ENCODE assay signal across 16 cellular contexts in the genomic region with DNA sequence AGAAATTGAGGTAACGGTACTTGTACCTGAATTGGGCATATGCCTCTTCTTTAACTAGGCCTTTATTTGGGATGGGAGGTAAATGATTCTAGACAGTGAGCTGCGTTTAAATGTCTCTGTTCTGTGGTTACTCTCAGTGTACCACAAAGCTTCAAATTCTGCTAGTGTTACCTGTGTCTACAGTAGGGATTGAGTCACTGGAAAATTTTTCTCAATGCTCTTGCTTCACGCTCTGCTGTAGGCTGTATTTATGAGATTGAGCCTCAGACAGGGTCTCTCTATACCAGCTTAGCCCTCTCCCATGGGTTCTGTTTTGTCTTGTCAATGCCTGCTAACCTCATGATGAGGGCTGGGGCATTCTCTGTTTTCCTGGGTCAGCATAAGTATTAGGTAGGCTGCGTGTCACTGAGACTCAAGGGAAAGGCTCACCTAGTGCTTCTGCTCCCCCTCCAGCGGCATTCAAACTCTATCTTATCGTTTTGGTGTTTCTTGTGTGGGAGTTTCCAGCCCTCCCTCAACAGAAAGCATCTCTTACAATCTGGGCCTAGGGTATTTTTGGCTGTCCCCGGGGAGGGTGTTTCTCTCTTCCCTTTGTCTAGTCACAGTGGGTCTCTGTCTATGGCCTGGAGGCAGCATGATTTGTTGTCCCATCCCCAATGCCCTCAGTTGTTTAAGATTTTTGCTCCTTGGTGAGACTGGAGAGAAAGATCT.
DNase-seq lines count a peak whose midpoint lies in the region; ATAC-seq and TF ChIP-seq lines count a peak whose summit lies in the region.
"Had no signal": no experiment of that assay in that cellular context is flagged by ENCODE, and none has a peak within 500 bp of the region (broad histone marks: within the 10 kb centered on the region; RNA-seq: fewer than 3 reads in every experiment).

No MANE protein-coding gene starts in this region.

- H3K4me3 ChIP-seq in neural progenitor cell (no peak overlapping the region), esophagus squamous epithelium (no peak overlapping the region)

- TF ChIP-seq POLR2A in esophagus squamous epithelium (IDR thresholded peaks at IDR 0.05), result no peak

- no peak overlapping the region for H3K9ac ChIP-seq in neural progenitor cell
- H3K9ac ChIP-seq: KMS-11 had no signal

- no peaks in the 10 kb centered on the region for H3F3A ChIP-seq in neural progenitor cell (ENCODE audit: low read depth)

- no peaks in the 10 kb centered on the region for H3K36me3 Mint-ChIP-seq in activated CD4-positive, alpha-beta T cell treated with anti-CD3 and anti-CD28 coated beads, Interleukin-2, amount 10 ng/mL, durations not matched to agents 24 days and 14 days (ENCODE audit: low read depth)
- no peaks in the 10 kb centered on the region for H3K36me3 Mint-ChIP-seq in neural progenitor cell

- ATAC-seq in GM21528 (IDR thresholded peaks at IDR 0.05; ENCODE audit: low FRiP score, unreplicated experiment) (peak; percentile 65), HG03103 (IDR thresholded peaks at IDR 0.05; ENCODE audit: low read depth, unreplicated experiment) (peak; percentile 75), GM18520 (IDR thresholded peaks at IDR 0.05; ENCODE audit: unreplicated experiment) (no peak)
- ATAC-seq: Right ventricle myocardium inferior, sciatic nerve had no signal

- H3K36me3 ChIP-seq in neural progenitor cell (no peaks in the 10 kb centered on the region), esophagus squamous epithelium (no peaks in the 10 kb centered on the region)
- H3K36me3 ChIP-seq: WERI-Rb-1 had no signal

- H3K27me3 ChIP-seq in neural progenitor cell (no peaks in the 10 kb centered on the region), esophagus squamous epithelium (peaks cover 0 to 12% (median 0%) of the 10 kb centered on the region in 4 donors)

- peak overlapping the region; percentile 50 for H2AFZ ChIP-seq in neural progenitor cell (replicated peaks)

- peak overlapping the region; percentile 77 for H3K27ac Mint-ChIP-seq in activated CD4-positive, alpha-beta T cell treated with anti-CD3 and anti-CD28 coated beads, Interleukin-2, amount 10 ng/mL, durations not matched to agents 24 days and 14 days
- no peak overlapping the region for H3K27ac Mint-ChIP-seq in neural progenitor cell

- no peak for TF ChIP-seq CTCF in neural progenitor cell (IDR thresholded peaks at IDR 0.05)
- no peak for TF ChIP-seq CTCF in esophagus squamous epithelium (IDR thresholded peaks at IDR 0.05)

- H3K4me3 Mint-ChIP-seq in activated CD4-positive, alpha-beta T cell treated with anti-CD3 and anti-CD28 coated beads, Interleukin-2, amount 10 ng/mL, durations not matched to agents 24 days and 14 days, result no peak overlapping the region
- H3K4me3 Mint-ChIP-seq in neural progenitor cell, result no peak overlapping the region

- no peak for DNase-seq in activated CD4-positive, alpha-beta T cell treated with anti-CD3 and anti-CD28 coated beads, Interleukin-2, amount 10 ng/mL, durations not matched to agents 24 days and 14 days
- DNase-seq in activated CD4-positive, alpha-beta T cell treated with anti-CD3 and anti-CD28 coated beads, Interleukin-2, amount 50 U/mL, for 4 hours, result no peak
- DNase-seq in neural progenitor cell (ENCODE audit: low spot score) (no peak), esophagus squamous epithelium (lab: John Stamatoyannopoulos, UW) (no peak), Kasumi-1 (lab: John Stamatoyannopoulos, UW) (no peak)
- DNase-seq: anterior cingulate cortex, DMS79 treated with DMSO at 0.1 percent for 48 hours, midbrain, NCI-H226, WERI-Rb-1 had no signal

- H3K27ac ChIP-seq in neural progenitor cell (no peak overlapping the region), esophagus squamous epithelium (no peak overlapping the region)
- H3K27ac ChIP-seq: KMS-11, WERI-Rb-1 had no signal

- peaks cover 8% of the 10 kb centered on the region for H3K4me1 Mint-ChIP-seq in activated CD4-positive, alpha-beta T cell treated with anti-CD3 and anti-CD28 coated beads, Interleukin-2, amount 10 ng/mL, durations not matched to agents 24 days and 14 days
- peaks cover 2% of the 10 kb centered on the region for H3K4me1 Mint-ChIP-seq in neural progenitor cell

- intact Hi-C loops in activated CD4-positive, alpha-beta T cell treated with anti-CD3 and anti-CD28 coated beads, Interleukin-2, amount 10 ng/mL, durations not matched to agents 24 days and 14 days (cut with micrococcal nuclease), result no loop called here
- intact Hi-C loops in esophagus squamous epithelium (cut with DNase I), result no loop called here

- H3K9me3 ChIP-seq in neural progenitor cell (ENCODE audit: low read depth) (no peaks in the 10 kb centered on the region), esophagus squamous epithelium (no peaks in the 10 kb centered on the region)

- no peaks in the 10 kb centered on the region for H4K20me1 ChIP-seq in neural progenitor cell (ENCODE audit: low read depth)

- no peaks in the 10 kb centered on the region for H3K79me2 ChIP-seq in neural progenitor cell (ENCODE audit: low read depth)

- WGBS in esophagus squamous epithelium, 2 donors, result 66 to 86% methylated on average over 7 of the region's 7 CpGs

- H3K9me3 Mint-ChIP-seq in activated CD4-positive, alpha-beta T cell treated with anti-CD3 and anti-CD28 coated beads, Interleukin-2, amount 10 ng/mL, durations not matched to agents 24 days and 14 days, result peaks cover 3% of the 10 kb centered on the region
- H3K9me3 Mint-ChIP-seq in neural progenitor cell, result peaks cover 10% of the 10 kb centered on the region

- H3K4me1 ChIP-seq in neural progenitor cell, result peaks cover 3% of the 10 kb centered on the region
- no peaks in the 10 kb centered on the region for H3K4me1 ChIP-seq in esophagus squamous epithelium

- no peaks in the 10 kb centered on the region for H3K27me3 Mint-ChIP-seq in activated CD4-positive, alpha-beta T cell treated with anti-CD3 and anti-CD28 coated beads, Interleukin-2, amount 10 ng/mL, durations not matched to agents 24 days and 14 days
- H3K27me3 Mint-ChIP-seq in neural progenitor cell (ENCODE audit: insufficient read depth, low read depth), result peaks cover 8% of the 10 kb centered on the region

- H3K4me2 ChIP-seq in neural progenitor cell, result no peak overlapping the region
- H3K4me2 ChIP-seq: KMS-11 had no signal
